10 cellular contexts compared by ENCODE assay signal in genomic region chrX:47216393-47216925, GRCh38. TPM values are rescaled to one million over a fixed set of nuclear protein-coding genes. Genes with fewer than 3 reads are reported as not detected.
DNase-seq lines count a peak whose midpoint lies in the region; ATAC-seq and TF ChIP-seq lines count a peak whose summit lies in the region.
"Had no signal": no experiment of that assay in that cellular context is flagged by ENCODE, and none has a peak within 500 bp of the region (broad histone marks: within the 10 kb centered on the region; RNA-seq: fewer than 3 reads in every experiment).

No MANE protein-coding gene starts in this region.

- peak overlapping the region; percentile 82 for H3K27ac ChIP-seq in lower lobe of right lung
- H3K27ac ChIP-seq in tibial artery: peak overlapping the region; percentile 75 to 83

- H3K27ac Mint-ChIP-seq in activated T-cell treated with anti-CD3 and anti-CD28 coated beads, Interleukin-2, amount 50 U/mL, for 72 hours: peak overlapping the region; percentile 99
- H3K27ac Mint-ChIP-seq in activated naive CD8-positive, alpha-beta T cell treated with anti-CD3 and anti-CD28 coated beads for 36 hours: peak overlapping the region; percentile 98

- H3K27me3 Mint-ChIP-seq in activated T-cell treated with anti-CD3 and anti-CD28 coated beads, Interleukin-2, amount 50 U/mL, for 72 hours (ENCODE audit: low read depth): no peaks in the 10 kb centered on the region
- no peaks in the 10 kb centered on the region for H3K27me3 Mint-ChIP-seq in activated naive CD8-positive, alpha-beta T cell treated with anti-CD3 and anti-CD28 coated beads for 36 hours

- ATAC-seq in activated T-cell treated with anti-CD3 and anti-CD28 coated beads, Interleukin-2, amount 50 U/mL, for 72 hours (replicated peaks in 1 of 2): no peak
- ATAC-seq in lower lobe of right lung: no peak
- no peak for ATAC-seq in GM18519 (IDR thresholded peaks at IDR 0.05; ENCODE audit: low FRiP score, unreplicated experiment)

- H3K4me1 Mint-ChIP-seq in activated T-cell treated with anti-CD3 and anti-CD28 coated beads, Interleukin-2, amount 50 U/mL, for 72 hours (ENCODE audit: low read depth): peaks cover 59% of the 10 kb centered on the region
- peaks cover 36% of the 10 kb centered on the region for H3K4me1 Mint-ChIP-seq in activated naive CD8-positive, alpha-beta T cell treated with anti-CD3 and anti-CD28 coated beads for 36 hours

- no peak for TF ChIP-seq CTCF in lower lobe of right lung (IDR thresholded peaks at IDR 0.05)
- TF ChIP-seq CTCF in tibial artery (IDR thresholded peaks at IDR 0.05): no peak
- no peak for TF ChIP-seq CTCF in GM20000 (IDR thresholded peaks at IDR 0.05; ENCODE audit: extremely low read depth, missing control alignments)

- H3K27me3 ChIP-seq in lower lobe of right lung (ENCODE audit: low read depth): no peaks in the 10 kb centered on the region
- H3K27me3 ChIP-seq in tibial artery: no peaks in the 10 kb centered on the region
- H3K27me3 ChIP-seq: dorsolateral prefrontal cortex, SJSA1 had no signal

- H3K4me1 ChIP-seq in lower lobe of right lung (peaks cover 24% of the 10 kb centered on the region), tibial artery (peaks cover 0 to 28% (median 21%) of the 10 kb centered on the region in 4 donors)

- H3K9me3 Mint-ChIP-seq in activated T-cell treated with anti-CD3 and anti-CD28 coated beads, Interleukin-2, amount 50 U/mL, for 72 hours: no peaks in the 10 kb centered on the region
- H3K9me3 Mint-ChIP-seq in activated naive CD8-positive, alpha-beta T cell treated with anti-CD3 and anti-CD28 coated beads for 36 hours: no peaks in the 10 kb centered on the region

- H3K4me3 ChIP-seq in lower lobe of right lung (no peak overlapping the region), tibial artery (no peak overlapping the region)
- H3K4me3 ChIP-seq: SJSA1 had no signal

- no peak for DNase-seq in activated T-cell treated with anti-CD3 and anti-CD28 coated beads, Interleukin-2, amount 50 U/mL, for 72 hours
- no peak for DNase-seq in activated T-cell treated with anti-CD3 and anti-CD28 coated beads, Interleukin-2, amount 50 U/mL, for 48 hours
- no peak for DNase-seq in activated naive CD8-positive, alpha-beta T cell treated with anti-CD3 and anti-CD28 coated beads for 36 hours
- DNase-seq in lower lobe of right lung (no peak), tibial artery (peak in 1 of 2 donors; percentile 19), GM20000 (ENCODE audit: low spot score) (no peak)
- no peak for DNase-seq in stimulated activated CD4-positive, alpha-beta T cell treated with anti-CD3 and anti-CD28 coated beads, Interleukin-4, amount 100 ng/mL, for 24 hours

- peak overlapping the region; percentile 96 to 97 for H3K4me3 Mint-ChIP-seq in activated T-cell treated with anti-CD3 and anti-CD28 coated beads, Interleukin-2, amount 50 U/mL, for 72 hours
- peak overlapping the region; percentile 75 for H3K4me3 Mint-ChIP-seq in activated naive CD8-positive, alpha-beta T cell treated with anti-CD3 and anti-CD28 coated beads for 36 hours

- H3K9me3 ChIP-seq in lower lobe of right lung (no peaks in the 10 kb centered on the region), tibial artery (no peaks in the 10 kb centered on the region)
- H3K9me3 ChIP-seq: SJSA1 had no signal

- intact Hi-C loops in lower lobe of right lung (cut with DNase I) (no loop called here), tibial artery (cut with DNase I; ENCODE audit: low total_unique reads) (no loop called here)

- H3K36me3 Mint-ChIP-seq in activated T-cell treated with anti-CD3 and anti-CD28 coated beads, Interleukin-2, amount 50 U/mL, for 72 hours (ENCODE audit: insufficient read depth in 2 of 2): peaks cover 25 to 48% of the 10 kb centered on the region in 2 donors
- peaks cover 40% of the 10 kb centered on the region for H3K36me3 Mint-ChIP-seq in activated naive CD8-positive, alpha-beta T cell treated with anti-CD3 and anti-CD28 coated beads for 36 hours

- peaks cover 46% of the 10 kb centered on the region for H3K36me3 ChIP-seq in lower lobe of right lung
- peaks cover 16 to 50% (median 48%) of the 10 kb centered on the region in 3 donors for H3K36me3 ChIP-seq in tibial artery

RNA-seq across cellular contexts. Expression of gene CDK16, which starts 2.0 kb away (rescaled TPM):
- 10 to 100 TPM; 82.2 to 88.6 TPM for total RNA-seq in activated T-cell treated with anti-CD3 and anti-CD28 coated beads, Interleukin-2, amount 50 U/mL, for 72 hours
- 10 to 100 TPM; 49.9 to 51.3 TPM for total RNA-seq in activated naive CD8-positive, alpha-beta T cell treated with anti-CD3 and anti-CD28 coated beads for 36 hours
- total RNA-seq in lower lobe of right lung: 59.2 TPM

RNA-seq across cellular contexts. Expression of gene USP11, which starts 16.4 kb away (rescaled TPM):
- total RNA-seq in activated T-cell treated with anti-CD3 and anti-CD28 coated beads, Interleukin-2, amount 50 U/mL, for 72 hours: 10 to 100 TPM; 60.4 to 85.6 TPM
- 10 to 100 TPM; 45.3 to 49.5 TPM for total RNA-seq in activated naive CD8-positive, alpha-beta T cell treated with anti-CD3 and anti-CD28 coated beads for 36 hours
- 52.9 TPM for total RNA-seq in lower lobe of right lung

RNA-seq across cellular contexts. Expression of gene UBA1, which starts 22.8 kb away (rescaled TPM):
- 100 to 1,000 TPM; 160 to 197 TPM for total RNA-seq in activated T-cell treated with anti-CD3 and anti-CD28 coated beads, Interleukin-2, amount 50 U/mL, for 72 hours
- total RNA-seq in activated naive CD8-positive, alpha-beta T cell treated with anti-CD3 and anti-CD28 coated beads for 36 hours: 100 to 1,000 TPM; 219 to 227 TPM
- 152 TPM for total RNA-seq in lower lobe of right lung
